Comparison of ENCODE assay signal across 16 cellular contexts in the genomic region with DNA sequence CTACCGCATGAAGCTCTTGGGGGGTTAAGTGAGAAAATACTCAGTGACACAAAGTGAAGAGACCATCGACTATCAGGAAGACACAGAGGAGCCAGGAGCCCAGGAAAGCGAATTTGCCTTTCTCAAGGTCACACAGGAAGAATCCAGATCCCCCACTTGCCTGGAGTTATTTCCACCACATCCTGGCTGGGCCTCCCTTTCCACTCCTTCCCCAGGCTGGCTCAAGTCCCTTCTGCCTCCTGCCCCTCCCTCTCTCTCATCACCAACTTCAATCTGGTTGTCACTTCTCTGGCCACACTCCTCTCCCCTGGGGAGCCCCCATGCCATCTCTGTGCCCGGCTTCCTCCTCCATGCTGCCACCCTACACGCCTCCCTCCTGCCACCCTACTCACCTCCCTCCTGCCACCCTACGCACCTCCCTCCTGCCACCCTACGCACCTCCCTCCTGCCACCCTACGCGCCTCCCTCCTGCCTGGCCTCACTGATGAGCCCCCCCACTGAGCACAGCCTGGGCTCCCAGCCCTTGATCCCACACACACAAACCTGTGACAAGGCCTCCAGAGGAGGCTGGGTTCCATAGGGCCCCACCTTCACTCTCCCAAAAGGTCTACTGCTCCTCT. TPM values are rescaled to one million over a fixed set of nuclear protein-coding genes. Genes with fewer than 3 reads are reported as not detected.
DNase-seq lines count a peak whose midpoint lies in the region; ATAC-seq and TF ChIP-seq lines count a peak whose summit lies in the region.
"Had no signal": no experiment of that assay in that cellular context is flagged by ENCODE, and none has a peak within 500 bp of the region (broad histone marks: within the 10 kb centered on the region; RNA-seq: fewer than 3 reads in every experiment).

No MANE protein-coding gene starts in this region.

- H3K4me1 ChIP-seq in Panc1 (ENCODE audit: control insufficient read depth, insufficient read depth, low read length) (peaks cover 54% of the 10 kb centered on the region), spleen (peaks cover 12 to 59% (median 37%) of the 10 kb centered on the region in 6 donors)

- POLR2A ChIA-PET in Panc1 (lab: Charles Lee), result no interaction called here

- intact Hi-C loops in Panc1 (cut with micrococcal nuclease; ENCODE audit: unreplicated experiment), result no loop called here
- intact Hi-C loops in spleen (cut with DNase I; ENCODE audit: low total_unique reads), result no loop called here

- H3K36me3 Mint-ChIP-seq in immature natural killer cell, result no peaks in the 10 kb centered on the region

- H3K27me3 ChIP-seq in Panc1 (ENCODE audit: control insufficient read depth, insufficient read depth, low read length) (no peaks in the 10 kb centered on the region), spleen (replicated peaks in 1 of 7) (no peaks in the 10 kb centered on the region)
- H3K27me3 ChIP-seq: foreskin keratinocyte had no signal

- peaks cover 0 to 1% (median 0%) of the 10 kb centered on the region in 3 donors for H3K27me3 Mint-ChIP-seq in immature natural killer cell (ENCODE audit: low read depth in 3 of 3)

- no peaks in the 10 kb centered on the region for H3K36me3 ChIP-seq in Panc1 (ENCODE audit: control insufficient read depth, insufficient read depth, low read length)
- no peaks in the 10 kb centered on the region for H3K36me3 ChIP-seq in spleen

- DNase-seq in NCI-H2081 (lab: John Stamatoyannopoulos, UW) (peak; percentile 70 to 72), NCI-H2081 treated with DMSO at 0.1 percent for 48 hours (lab: John Stamatoyannopoulos, UW) (no peak), Panc1 (ENCODE audit: low read depth, low spot score) (no peak), immature natural killer cell (no peak), spleen (peak; percentile 60), NCI-H146 treated with DMSO at 0.1 percent for 48 hours (lab: John Stamatoyannopoulos, UW; ENCODE audit: unreplicated experiment) (no peak)
- DNase-seq: activated naive CD4-positive, alpha-beta T cell; EL; foreskin keratinocyte; left cardiac atrium; NCI-H1092 treated with DMSO at 0.1 percent for 48 hours; stimulated activated CD4-positive, alpha-beta T cell treated with anti-CD3 and anti-CD28 coated beads, Interleukin-4, amount 100 ng/mL, for 24 hours had no signal

- in situ Hi-C loops in Panc1 (cut with HindIII; ENCODE audit: low pct_unique_long_range_greater_than_20kb, low sequenced_read_pairs), result no loop called here

- CTCF ChIA-PET in Panc1 (lab: Charles Lee), result no interaction called here

- no TSS peak for BruUV-seq in Panc1 (replicated peaks; lab: Mats Ljungman, UMichigan)

- no peaks in the 10 kb centered on the region for H3K9me3 Mint-ChIP-seq in immature natural killer cell

- peak overlapping the region in 3 of 5 donors; percentile 1 to 25 (median 8) for H3K4me3 Mint-ChIP-seq in immature natural killer cell

- peak overlapping the region; percentile 55 to 93 (median 86) for H3K27ac Mint-ChIP-seq in immature natural killer cell

- ATAC-seq in Panc1, result no peak
- ATAC-seq in GM19395 (IDR thresholded peaks at IDR 0.05; ENCODE audit: unreplicated experiment), result no peak
- ATAC-seq in HG03439 (IDR thresholded peaks at IDR 0.05; ENCODE audit: unreplicated experiment), result no peak
- ATAC-seq: foreskin keratinocyte had no signal

- H3K27ac ChIP-seq in Panc1 (ENCODE audit: low read length), result peak overlapping the region; percentile 93
- peak overlapping the region in 6 of 8 donors; percentile 46 to 79 (median 72) for H3K27ac ChIP-seq in spleen
- H3K27ac ChIP-seq: coronary artery, foreskin keratinocyte, SK-N-MC had no signal

- TF ChIP-seq CTCF in Panc1 (IDR thresholded peaks at IDR 0.05) (no peak), spleen (IDR thresholded peaks at IDR 0.05 in 8 of 11, conservative IDR thresholded peaks at IDR 0.05 in 3 of 11) (no peak)

- WGBS in spleen, 5 donors, result 81 to 85% (median 84%) methylated on average over 9 of the region's 9 CpGs

- H3K4me3 ChIP-seq in Panc1 (ENCODE audit: low read depth in 2 of 2, low read length in 2 of 2) (no peak overlapping the region), spleen (no peak overlapping the region)
- H3K4me3 ChIP-seq: coronary artery, SK-N-MC had no signal

- peaks cover 28 to 47% of the 10 kb centered on the region in 2 donors for H3K4me1 Mint-ChIP-seq in immature natural killer cell

- no peak for TF ChIP-seq POLR2A in spleen (IDR thresholded peaks at IDR 0.05)

- H3K9me3 ChIP-seq in Panc1 (ENCODE audit: control insufficient read depth, insufficient read depth, low read depth, low read length) (no peaks in the 10 kb centered on the region), spleen (no peaks in the 10 kb centered on the region)

RNA-seq across cellular contexts. Expression of gene SCNN1A, which starts 6.3 kb away (rescaled TPM):
- total RNA-seq in Panc1 (2021; ENCODE audit: unreplicated experiment), result 17.1 TPM
- 17.2 TPM for polyA plus RNA-seq in Panc1 (2012; ENCODE audit: insufficient read length)
- polyA plus RNA-seq in immature natural killer cell, result under 1 TPM in 2 of 3 donors, not detected in 1; 0.10 to 0.64 TPM
- 1 to 10 TPM in 6 of 7 donors, under 1 TPM in 1; 0.84 to 8.6 (median 2.0) TPM for total RNA-seq in spleen
- polyA plus RNA-seq in spleen, result under 1 TPM; 0.17 to 0.22 (median 0.18) TPM

RNA-seq across cellular contexts. Expression of gene LTBR, which starts 14.9 kb away (rescaled TPM):
- total RNA-seq in Panc1 (2021; ENCODE audit: unreplicated experiment) (3.1 TPM), spleen (100 to 1,000 TPM in 3 of 7 donors, 10 to 100 TPM in 4; 49.0 to 155 (median 87.8) TPM)
- polyA plus RNA-seq in Panc1 (2012; ENCODE audit: insufficient read length), result 4.6 TPM
- polyA plus RNA-seq in immature natural killer cell (1 to 10 TPM; 1.2 to 3.6 (median 2.8) TPM), spleen (10 to 100 TPM; 14.4 to 29.2 (median 15.7) TPM)

RNA-seq across cellular contexts. Expression of gene TNFRSF1A, which starts 27.1 kb away (rescaled TPM):
- total RNA-seq in Panc1 (2021; ENCODE audit: unreplicated experiment) (108 TPM), spleen (100 to 1,000 TPM; 153 to 578 (median 224) TPM)
- 115 TPM for polyA plus RNA-seq in Panc1 (2012; ENCODE audit: insufficient read length)
- polyA plus RNA-seq in immature natural killer cell (10 to 100 TPM; 37.7 to 89.0 (median 67.0) TPM), spleen (10 to 100 TPM; 22.5 to 40.6 (median 22.8) TPM)

RNA-seq across cellular contexts. Expression of gene PLEKHG6, which starts 58.5 kb away (rescaled TPM):
- total RNA-seq in Panc1 (2021; ENCODE audit: unreplicated experiment) (1.1 TPM), spleen (1 to 10 TPM in 1 of 7 donors, under 1 TPM in 2, not detected in 4; 0.19 to 1.2 (median 0.74) TPM)
- polyA plus RNA-seq in Panc1 (2012; ENCODE audit: insufficient read length), result 1.8 TPM
- polyA plus RNA-seq in immature natural killer cell (under 1 TPM in 2 of 3 donors, not detected in 1; 0.19 to 0.61 TPM), spleen (under 1 TPM; 0.10 to 0.12 (median 0.11) TPM)

Comparison
In these comparisons a context has a peak if more than half of its experiments do, and no peak if none do; other contexts are left out.
1. DNase-seq: peak in NCI-H2081 (2 of 2) and spleen (single experiment); none in NCI-H2081 treated with DMSO at 0.1 percent for 48 hours (single experiment), Panc1 (single experiment), immature natural killer cell (0 of 3) and NCI-H146 treated with DMSO at 0.1 percent for 48 hours (single experiment).
2. RNA of gene LTBR, which starts 14.9 kb away (total RNA-seq): 49.0 to 155 TPM in spleen; 3.1 TPM in Panc1 (single experiment); every median in the first group is over 10 times any median in the second.